In genomic region chr18:35245719-35246317, GRCh38 we compare ENCODE assay signal across 2 cellular contexts.
TF ChIP-seq lines count a peak whose summit lies in the region.

No MANE protein-coding gene starts in this region.

TF ChIP-seq in K562, 482 proteins besides CTCF, POLR2A, EP300 and RAD21:
- TF ChIP-seq HMG20A (CRISPR knock-in tag; conservative IDR thresholded peaks at IDR 0.05) (no peak), NCOA1 (IDR thresholded peaks at IDR 0.05; ENCODE audit: low read depth) (no peak), RNF219 (CRISPR knock-in tag; IDR thresholded peaks at IDR 0.05) (no peak), ZNF551 (CRISPR knock-in tag; IDR thresholded peaks at IDR 0.05) (no peak), MTF1 (CRISPR knock-in tag; IDR thresholded peaks at IDR 0.05; ENCODE audit: borderline replicate concordance) (no peak), ZNF274 (IDR thresholded peaks at IDR 0.05; ENCODE audit: borderline replicate concordance, low read depth, low read length) (peak; percentile 68; the same call in 1 of the 2 replicates), ZNF75A (CRISPR knock-in tag; IDR thresholded peaks at IDR 0.05) (peak; percentile 93), CLOCK (CRISPR knock-in tag; IDR thresholded peaks at IDR 0.05; ENCODE audit: borderline replicate concordance) (no peak), ELK3 (CRISPR knock-in tag; IDR thresholded peaks at IDR 0.05) (no peak), SUPT5H (IDR thresholded peaks at IDR 0.05) (no peak)

TF ChIP-seq in HEK293T, 16 proteins besides CTCF, POLR2A, EP300 and RAD21:
- no peak for TF ChIP-seq SP1 (IDR thresholded peaks at IDR 0.05)
- no peak for TF ChIP-seq HDGF (IDR thresholded peaks at IDR 0.05; ENCODE audit: borderline replicate concordance)
- TF ChIP-seq ZNF384 (IDR thresholded peaks at IDR 0.05): no peak
- TF ChIP-seq NFRKB (IDR thresholded peaks at IDR 0.05): no peak
- TF ChIP-seq ARNT (IDR thresholded peaks at IDR 0.05): no peak
- no peak for TF ChIP-seq SUZ12 (IDR thresholded peaks at IDR 0.05)
- TF ChIP-seq FOXA1 (IDR thresholded peaks at IDR 0.05): no peak
- no peak for TF ChIP-seq FOXK2 (IDR thresholded peaks at IDR 0.05)
- TF ChIP-seq TARDBP (IDR thresholded peaks at IDR 0.05): no peak
- TF ChIP-seq BHLHE40 (IDR thresholded peaks at IDR 0.05; ENCODE audit: borderline replicate concordance): no peak
- no peak for TF ChIP-seq LEF1 (IDR thresholded peaks at IDR 0.05; ENCODE audit: borderline replicate concordance)
- TF ChIP-seq PKNOX1 (IDR thresholded peaks at IDR 0.05): no peak
- no peak for TF ChIP-seq FOXM1 (IDR thresholded peaks at IDR 0.05; ENCODE audit: borderline replicate concordance)
- no peak for TF ChIP-seq CTBP1 (IDR thresholded peaks at IDR 0.05; ENCODE audit: borderline replicate concordance)
- TF ChIP-seq L3MBTL2 (conservative IDR thresholded peaks at IDR 0.05): no peak
- TF ChIP-seq ELF4 (IDR thresholded peaks at IDR 0.05): no peak
